25 cellular contexts compared by ENCODE assay signal in the genomic region with DNA sequence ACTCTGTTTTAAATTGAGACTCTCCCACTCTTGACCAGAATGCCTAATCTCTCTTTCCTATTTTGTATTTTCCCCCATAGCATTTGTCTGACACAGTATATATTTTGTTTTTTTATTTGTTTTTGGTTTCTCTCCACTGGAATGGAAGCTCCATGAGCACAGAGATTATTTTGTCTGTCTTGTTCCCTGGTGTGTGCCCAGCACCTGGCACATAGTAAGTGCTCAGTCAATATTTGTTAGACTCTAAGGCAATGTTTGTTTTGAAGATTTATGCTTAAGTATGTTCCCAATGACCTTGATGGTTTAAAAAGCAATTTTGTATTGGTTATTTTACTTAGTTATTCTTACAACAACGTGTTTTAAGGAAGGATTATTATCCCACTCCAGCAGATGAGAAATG.
"Had no signal": no experiment of that assay in that cellular context is flagged by ENCODE, and none has a peak within 500 bp of the region (broad histone marks: within the 10 kb centered on the region; RNA-seq: fewer than 3 reads in every experiment).

No MANE protein-coding gene starts in this region.

- H3K4me1 Mint-ChIP-seq: activated CD4-positive, alpha-beta T cell treated with anti-CD3 and anti-CD28 coated beads for 36 hours; activated CD4-positive, alpha-beta T cell treated with anti-CD3 and anti-CD28 coated beads, Interleukin-2, amount 10 ng/mL, durations not matched to agents 7 days and 5 days; activated naive CD4-positive, alpha-beta T cell treated with anti-CD3 and anti-CD28 coated beads, Interleukin-2, amount 50 U/mL, for 24 hours; activated naive CD8-positive, alpha-beta T cell treated with anti-CD3 and anti-CD28 coated beads, Interleukin-2, amount 10 ng/mL, durations not matched to agents 7 days and 5 days; central memory CD8-positive, alpha-beta T cell had no signal

- H3K36me3 Mint-ChIP-seq: activated naive CD4-positive, alpha-beta T cell treated with anti-CD3 and anti-CD28 coated beads, Interleukin-2, amount 50 U/mL, for 24 hours; activated naive CD8-positive, alpha-beta T cell treated with anti-CD3 and anti-CD28 coated beads, Interleukin-2, amount 10 ng/mL, durations not matched to agents 7 days and 5 days; WTC11 had no signal

- H3K9me3 Mint-ChIP-seq: activated CD4-positive, alpha-beta T cell treated with anti-CD3 and anti-CD28 coated beads, Interleukin-2, amount 10 ng/mL, durations not matched to agents 7 days and 5 days; activated naive CD4-positive, alpha-beta T cell treated with anti-CD3 and anti-CD28 coated beads, Interleukin-2, amount 50 U/mL, for 24 hours; activated naive CD8-positive, alpha-beta T cell treated with anti-CD3 and anti-CD28 coated beads, Interleukin-2, amount 10 ng/mL, durations not matched to agents 7 days and 5 days; activated T-cell treated with anti-CD3 and anti-CD28 coated beads, Interleukin-2, amount 50 U/mL, for 24 hours; activated T-helper 2 cell treated with anti-CD3 and anti-CD28 coated beads, Interferon-gamma antibody, Interleukin-2, Interleukin-4, amounts not matched to agents 10 μg/mL and 5 μg/mL and 100 μg/mL, durations not matched to agents 14 hours and 24 hours and 36 hours; central memory CD8-positive, alpha-beta T cell; T-helper 1 cell treated with Interleukin-12 subunit alpha and Interleukin-12 subunit beta and Interleukin-4 antibody, amounts not matched to agents 30 μg/mL and 1 μg/mL, for 36 hours; T-helper 2 cell treated with Interferon-gamma antibody and Interleukin-4, amounts not matched to agents 5 μg/mL and 100 μg/mL, for 36 hours; WTC11 had no signal

- ATAC-seq: activated CD4-positive, alpha-beta T cell treated with anti-CD3 and anti-CD28 coated beads for 36 hours; activated CD4-positive, CD25-positive, alpha-beta regulatory T cell treated with anti-CD3 and anti-CD28 coated beads, Interleukin-2, amount 50 U/mL, for 24 hours; activated CD8-positive, alpha-beta T cell treated with anti-CD3 and anti-CD28 coated beads, Interleukin-2, amount 10 ng/mL, durations not matched to agents 7 days and 5 days; Right ventricle myocardium inferior; WTC11 had no signal

- H3K4me3 Mint-ChIP-seq: activated CD4-positive, alpha-beta T cell treated with anti-CD3 and anti-CD28 coated beads for 36 hours; activated CD4-positive, alpha-beta T cell treated with anti-CD3 and anti-CD28 coated beads, Interleukin-2, amount 10 ng/mL, durations not matched to agents 7 days and 5 days; activated CD8-positive, alpha-beta T cell treated with anti-CD3 and anti-CD28 coated beads, Interleukin-2, amount 10 ng/mL, durations not matched to agents 7 days and 5 days; activated naive CD4-positive, alpha-beta T cell treated with anti-CD3 and anti-CD28 coated beads, Interleukin-2, amount 50 U/mL, for 24 hours; activated naive CD8-positive, alpha-beta T cell treated with anti-CD3 and anti-CD28 coated beads, Interleukin-2, amount 10 ng/mL, durations not matched to agents 7 days and 5 days; activated T-cell treated with anti-CD3 and anti-CD28 coated beads, Interleukin-2, amount 50 U/mL, for 24 hours; central memory CD8-positive, alpha-beta T cell; T-helper 1 cell treated with Interleukin-12 subunit alpha and Interleukin-12 subunit beta and Interleukin-4 antibody, amounts not matched to agents 30 μg/mL and 1 μg/mL, for 36 hours; T-helper 2 cell treated with Interferon-gamma antibody and Interleukin-4, amounts not matched to agents 5 μg/mL and 100 μg/mL, for 36 hours; WTC11 had no signal

- H3K27ac Mint-ChIP-seq: activated CD4-positive, alpha-beta T cell treated with anti-CD3 and anti-CD28 coated beads for 36 hours; activated CD4-positive, alpha-beta T cell treated with anti-CD3 and anti-CD28 coated beads, Interleukin-2, amount 10 ng/mL, durations not matched to agents 7 days and 5 days; activated CD8-positive, alpha-beta T cell treated with anti-CD3 and anti-CD28 coated beads, Interleukin-2, amount 10 ng/mL, durations not matched to agents 7 days and 5 days; activated naive CD4-positive, alpha-beta T cell treated with anti-CD3 and anti-CD28 coated beads, Interleukin-2, amount 50 U/mL, for 24 hours; activated naive CD8-positive, alpha-beta T cell treated with anti-CD3 and anti-CD28 coated beads, Interleukin-2, amount 10 ng/mL, durations not matched to agents 7 days and 5 days; activated T-cell treated with anti-CD3 and anti-CD28 coated beads, Interleukin-2, amount 50 U/mL, for 24 hours; activated T-helper 2 cell treated with anti-CD3 and anti-CD28 coated beads, Interferon-gamma antibody, Interleukin-2, Interleukin-4, amounts not matched to agents 10 μg/mL and 5 μg/mL and 100 μg/mL, durations not matched to agents 14 hours and 24 hours and 36 hours; T-helper 1 cell treated with Interleukin-12 subunit alpha and Interleukin-12 subunit beta and Interleukin-4 antibody, amounts not matched to agents 30 μg/mL and 1 μg/mL, for 36 hours; T-helper 2 cell treated with Interferon-gamma antibody and Interleukin-4, amounts not matched to agents 5 μg/mL and 100 μg/mL, for 36 hours; WTC11 had no signal

- DNase-seq: activated CD4-positive, alpha-beta T cell treated with anti-CD3 and anti-CD28 coated beads for 36 hours; activated CD4-positive, alpha-beta T cell treated with anti-CD3 and anti-CD28 coated beads, Interleukin-2, amount 10 ng/mL, durations not matched to agents 7 days and 5 days; activated CD4-positive, alpha-beta T cell treated with anti-CD3 and anti-CD28 coated beads, Interleukin-2, amount 50 U/mL, for 48 hours; activated CD8-positive, alpha-beta T cell treated with anti-CD3 and anti-CD28 coated beads, Interleukin-2, amount 10 ng/mL, durations not matched to agents 7 days and 5 days; activated gamma-delta T cell; activated naive CD4-positive, alpha-beta T cell treated with Interleukin-2 at 50 U/mL for 16 hours; activated naive CD8-positive, alpha-beta T cell treated with anti-CD3 and anti-CD28 coated beads, Interleukin-2, amount 10 ng/mL, durations not matched to agents 7 days and 5 days; activated T-cell treated with anti-CD3 and anti-CD28 coated beads, Interleukin-2, amount 50 U/mL, for 24 hours; amygdala; NCI-H1105; NCI-H1417 treated with DMSO at 0.1 percent for 48 hours; NCI-H187 treated with DMSO at 0.1 percent for 48 hours; NCI-H2171; NCI-H510A; NCI-H526; PC-9; SK-N-SH had no signal
